ENCODE assay signal across 1 cellular context in genomic region chr5:83957188-83957587, GRCh38.
TF ChIP-seq lines count a peak whose summit lies in the region.

No MANE protein-coding gene starts in this region.

TF ChIP-seq in SK-N-SH, 30 proteins besides CTCF, POLR2A, EP300 and RAD21 (continued from another document):
- TF ChIP-seq, protein P1, sequence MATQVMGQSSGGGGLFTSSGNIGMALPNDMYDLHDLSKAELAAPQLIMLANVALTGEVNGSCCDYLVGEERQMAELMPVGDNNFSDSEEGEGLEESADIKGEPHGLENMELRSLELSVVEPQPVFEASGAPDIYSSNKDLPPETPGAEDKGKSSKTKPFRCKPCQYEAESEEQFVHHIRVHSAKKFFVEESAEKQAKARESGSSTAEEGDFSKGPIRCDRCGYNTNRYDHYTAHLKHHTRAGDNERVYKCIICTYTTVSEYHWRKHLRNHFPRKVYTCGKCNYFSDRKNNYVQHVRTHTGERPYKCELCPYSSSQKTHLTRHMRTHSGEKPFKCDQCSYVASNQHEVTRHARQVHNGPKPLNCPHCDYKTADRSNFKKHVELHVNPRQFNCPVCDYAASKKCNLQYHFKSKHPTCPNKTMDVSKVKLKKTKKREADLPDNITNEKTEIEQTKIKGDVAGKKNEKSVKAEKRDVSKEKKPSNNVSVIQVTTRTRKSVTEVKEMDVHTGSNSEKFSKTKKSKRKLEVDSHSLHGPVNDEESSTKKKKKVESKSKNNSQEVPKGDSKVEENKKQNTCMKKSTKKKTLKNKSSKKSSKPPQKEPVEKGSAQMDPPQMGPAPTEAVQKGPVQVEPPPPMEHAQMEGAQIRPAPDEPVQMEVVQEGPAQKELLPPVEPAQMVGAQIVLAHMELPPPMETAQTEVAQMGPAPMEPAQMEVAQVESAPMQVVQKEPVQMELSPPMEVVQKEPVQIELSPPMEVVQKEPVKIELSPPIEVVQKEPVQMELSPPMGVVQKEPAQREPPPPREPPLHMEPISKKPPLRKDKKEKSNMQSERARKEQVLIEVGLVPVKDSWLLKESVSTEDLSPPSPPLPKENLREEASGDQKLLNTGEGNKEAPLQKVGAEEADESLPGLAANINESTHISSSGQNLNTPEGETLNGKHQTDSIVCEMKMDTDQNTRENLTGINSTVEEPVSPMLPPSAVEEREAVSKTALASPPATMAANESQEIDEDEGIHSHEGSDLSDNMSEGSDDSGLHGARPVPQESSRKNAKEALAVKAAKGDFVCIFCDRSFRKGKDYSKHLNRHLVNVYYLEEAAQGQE (IDR thresholded peaks at IDR 0.05; ENCODE audit: low read depth, low read length), result no peak
- TF ChIP-seq RXRA (IDR thresholded peaks at IDR 0.05; ENCODE audit: borderline replicate concordance, low read depth) (no peak), MAX (IDR thresholded peaks at IDR 0.05; ENCODE audit: low read depth) (no peak), NRF1 (IDR thresholded peaks at IDR 0.05; ENCODE audit: low read depth, low read length) (no peak), ZBTB33 (IDR thresholded peaks at IDR 0.05; ENCODE audit: borderline replicate concordance, low read depth) (no peak), NFIC (IDR thresholded peaks at IDR 0.05; ENCODE audit: borderline replicate concordance) (no peak), CHD2 (IDR thresholded peaks at IDR 0.05; ENCODE audit: low read length, partially characterized antibody) (no peak)
TF ChIP-seq in SK-N-SH: peak in this region for 0.
